ENCODE assay signal across 19 cellular contexts in the genomic region with DNA sequence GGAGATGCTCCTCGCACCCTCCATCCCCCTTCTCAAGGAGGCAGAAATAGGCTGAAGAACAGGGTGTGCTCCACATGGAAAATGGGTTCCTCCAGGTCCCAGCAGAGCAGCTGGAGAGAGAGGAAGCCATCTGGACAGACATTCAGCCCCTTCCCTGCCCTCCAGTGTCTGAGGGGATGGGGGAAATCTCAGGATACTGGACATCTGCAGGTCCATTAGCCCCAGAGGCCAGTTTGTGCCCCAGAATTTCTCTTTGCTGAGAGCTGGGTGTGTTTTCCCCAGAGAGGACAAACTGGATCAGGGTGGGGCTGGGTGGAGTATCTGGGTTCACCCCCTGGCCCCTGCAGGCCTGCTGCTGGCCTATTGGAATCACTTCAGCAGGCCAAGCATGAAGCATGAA. TPM values are rescaled to one million over a fixed set of nuclear protein-coding genes. Genes with fewer than 3 reads are reported as not detected.
"Had no signal": no experiment of that assay in that cellular context is flagged by ENCODE, and none has a peak within 500 bp of the region (broad histone marks: within the 10 kb centered on the region; RNA-seq: fewer than 3 reads in every experiment).

No MANE protein-coding gene starts in this region.

- H3K27ac ChIP-seq: adrenal gland had no signal

- H3K36me3 ChIP-seq: adrenal gland had no signal

- H3K27me3 Mint-ChIP-seq: activated CD8-positive, alpha-beta T cell treated with anti-CD3 and anti-CD28 coated beads for 36 hours had no signal

- H3K4me3 ChIP-seq: adrenal gland had no signal

- ATAC-seq: activated CD4-positive, CD25-positive, alpha-beta regulatory T cell treated with anti-CD3 and anti-CD28 coated beads, Interleukin-2, amount 50 U/mL, for 24 hours; activated CD8-positive, alpha-beta T cell treated with anti-CD3 and anti-CD28 coated beads for 36 hours had no signal

- H3K27me3 ChIP-seq: adrenal gland had no signal

- H3K9me3 Mint-ChIP-seq: activated CD8-positive, alpha-beta T cell treated with anti-CD3 and anti-CD28 coated beads for 36 hours; activated naive CD8-positive, alpha-beta T cell treated with anti-CD3 and anti-CD28 coated beads, Interleukin-2, amount 10 ng/mL, durations not matched to agents 7 days and 5 days; T-helper 1 cell treated with Interleukin-12 subunit alpha and Interleukin-12 subunit beta and Interleukin-4 antibody, amounts not matched to agents 30 μg/mL and 1 μg/mL, for 36 hours had no signal

- H3K4me3 Mint-ChIP-seq: activated CD8-positive, alpha-beta T cell treated with anti-CD3 and anti-CD28 coated beads for 36 hours; activated naive CD8-positive, alpha-beta T cell treated with anti-CD3 and anti-CD28 coated beads, Interleukin-2, amount 10 ng/mL, durations not matched to agents 7 days and 5 days; T-helper 1 cell treated with Interleukin-12 subunit alpha and Interleukin-12 subunit beta and Interleukin-4 antibody, amounts not matched to agents 30 μg/mL and 1 μg/mL, for 36 hours had no signal

- H3K4me1 ChIP-seq: adrenal gland had no signal

- H3K4me1 Mint-ChIP-seq: activated naive CD8-positive, alpha-beta T cell treated with anti-CD3 and anti-CD28 coated beads, Interleukin-2, amount 10 ng/mL, durations not matched to agents 7 days and 5 days had no signal

- DNase-seq: activated CD4-positive, alpha-beta T cell treated with anti-CD3 and anti-CD28 coated beads for 4 hours; activated CD8-positive, alpha-beta memory T cell treated with anti-CD3 and anti-CD28 coated beads, Interleukin-2, amount 50 U/mL, for 4 hours; activated CD8-positive, alpha-beta T cell treated with anti-CD3 and anti-CD28 coated beads for 36 hours; activated naive CD4-positive, alpha-beta T cell treated with anti-CD3 and anti-CD28 coated beads, Interleukin-2, amount 50 U/mL, for 16 hours; activated naive CD8-positive, alpha-beta T cell treated with anti-CD3 and anti-CD28 coated beads, Interleukin-2, amount 10 ng/mL, durations not matched to agents 7 days and 5 days; adrenal gland; anterior cingulate cortex; caudate nucleus; MM.1S; NCI-H1105; NCI-H1436; NCI-H1694 treated with DMSO at 0.1 percent for 48 hours; NCI-H2029 treated with DMSO at 0.1 percent for 48 hours; NCI-H345; NCI-H510A; SHP77 treated with DMSO at 0.1 percent for 48 hours had no signal

- H3K9me3 ChIP-seq: adrenal gland had no signal

- H3K36me3 Mint-ChIP-seq: activated naive CD8-positive, alpha-beta T cell treated with anti-CD3 and anti-CD28 coated beads, Interleukin-2, amount 10 ng/mL, durations not matched to agents 7 days and 5 days had no signal

RNA-seq across cellular contexts. Expression of a gene that starts 4.7 kb away (rescaled TPM):
- total RNA-seq: activated CD8-positive, alpha-beta T cell treated with anti-CD3 and anti-CD28 coated beads for 36 hours; activated naive CD8-positive, alpha-beta T cell treated with anti-CD3 and anti-CD28 coated beads, Interleukin-2, amount 10 ng/mL, durations not matched to agents 7 days and 5 days; SK-MEL-5 had no signal
